In genomic region chr3:170044795-170045244, GRCh38 we compare ENCODE assay signal across 10 cellular contexts. TPM values are rescaled to one million over a fixed set of nuclear protein-coding genes. Genes with fewer than 3 reads are reported as not detected.
A peak's percentile ranks its signal among the peaks of the same experiment; 100 is the strongest.
DNase-seq lines count a peak whose midpoint lies in the region; ATAC-seq, FAIRE-seq and TF ChIP-seq lines count a peak whose summit lies in the region.
"Had no signal": no experiment of that assay in that cellular context is flagged by ENCODE, and none has a peak within 500 bp of the region (broad histone marks: within the 10 kb centered on the region; RNA-seq: fewer than 3 reads in every experiment).

No MANE protein-coding gene starts in this region.

- in situ Hi-C loops in GM13976 (cut with MboI; ENCODE audit: low sequenced_read_pairs, unreplicated experiment), result loop anchor here (25.0 kb wide), 1 partner anchor 767 kb away; no protein-coding TSS in a partner anchor

- peak overlapping the region in 1 of 2 donors; percentile 52 for H3K9ac ChIP-seq in kidney (ENCODE audit: low read length in 2 of 2)

- TF ChIP-seq CTCF in GM13976 (IDR thresholded peaks at IDR 0.05; ENCODE audit: borderline replicate concordance, control extremely low read depth, extremely low read depth, insufficient read depth, missing control alignments), result no peak
- no peak for TF ChIP-seq CTCF in HL-60 (IDR thresholded peaks at IDR 0.05; ENCODE audit: insufficient read depth, low read length)
- TF ChIP-seq CTCF in kidney (IDR thresholded peaks at IDR 0.05; ENCODE audit: borderline replicate concordance, extremely low read depth, insufficient read depth), result no peak
- TF ChIP-seq CTCF in esophagus muscularis mucosa (IDR thresholded peaks at IDR 0.05), result no peak
- no peak for TF ChIP-seq CTCF in WTC11 (IDR thresholded peaks at IDR 0.05)

- POLR2A ChIA-PET in WTC11 (lab: Charles Lee), result interaction anchor here (0.6 kb wide), 1 partner anchor 34 kb away, joined by 6 read pairs; no protein-coding TSS in a partner anchor

- peak; percentile 51 for DNase-seq in GM13976 (ENCODE audit: low spot score)
- peak in 1 of 2 experiments; percentile 85 for DNase-seq in HL-60 (ENCODE audit: low read depth in 1 of 2, low spot score in 1 of 2)
- no peak for DNase-seq in kidney
- DNase-seq in esophagus muscularis mucosa (ENCODE audit: extremely low spot score), result no peak
- DNase-seq in WTC11 (ENCODE audit: low spot score), result no peak
- no peak for DNase-seq in HuH-7 (ENCODE audit: low spot score)
- DNase-seq in foreskin melanocyte, result no peak
- DNase-seq: right cardiac atrium had no signal

- peaks cover 41% of the 10 kb centered on the region for H3K4me1 Mint-ChIP-seq in WTC11

- H3K36me3 Mint-ChIP-seq in WTC11, result peaks cover 12% of the 10 kb centered on the region

- CTCF ChIA-PET in WTC11 (lab: Charles Lee), result no interaction called here

- no peak overlapping the region for H3K4me3 Mint-ChIP-seq in WTC11

- intact Hi-C loops in kidney (cut with DNase I), result no loop called here
- intact Hi-C loops in esophagus muscularis mucosa (cut with DNase I), result no loop called here

- no peaks in the 10 kb centered on the region for H3K9me3 ChIP-seq in kidney (ENCODE audit: control insufficient read depth in 1 of 2, low read length in 2 of 2)
- H3K9me3 ChIP-seq in esophagus muscularis mucosa, result no peaks in the 10 kb centered on the region

- TF ChIP-seq EP300 in esophagus muscularis mucosa (IDR thresholded peaks at IDR 0.05), result no peak

- TF ChIP-seq POLR2A in esophagus muscularis mucosa (IDR thresholded peaks at IDR 0.05; ENCODE audit: low read depth), result no peak

- whole genome bisulfite sequencing in esophagus muscularis mucosa, result 84% methylated on average over 8 of the region's 8 CpGs

- H3K27me3 Mint-ChIP-seq in WTC11 (ENCODE audit: low read depth), result no peaks in the 10 kb centered on the region

- FAIRE-seq in kidney (lab: Jason Lieb, UNC), result no peak
- FAIRE-seq: bronchial epithelial cell had no signal

- H3K9me3 Mint-ChIP-seq in WTC11, result no peaks in the 10 kb centered on the region

- ATAC-seq in GM21447 (IDR thresholded peaks at IDR 0.05; ENCODE audit: unreplicated experiment) (peak; percentile 86), WTC11 (no peak)

- H3K36me3 ChIP-seq in kidney (ENCODE audit: control insufficient read depth in 1 of 2, insufficient read depth in 2 of 2, low read length in 2 of 2), result no peaks in the 10 kb centered on the region
- no peaks in the 10 kb centered on the region for H3K36me3 ChIP-seq in esophagus muscularis mucosa

- no peaks in the 10 kb centered on the region for H3K27me3 ChIP-seq in HL-60 (ENCODE audit: insufficient read depth, poor library complexity, severe bottlenecking)
- H3K27me3 ChIP-seq in esophagus muscularis mucosa, result peaks cover 0 to 31% (median 0%) of the 10 kb centered on the region in 4 donors

- peak overlapping the region; percentile 17; the same call in 1 of the 2 replicates for H3K4me3 ChIP-seq in HL-60 (replicated peaks; ENCODE audit: insufficient read depth, low read length)
- no peak overlapping the region for H3K4me3 ChIP-seq in kidney (ENCODE audit: low read length in 2 of 2)
- no peak overlapping the region for H3K4me3 ChIP-seq in esophagus muscularis mucosa

- H3K27ac Mint-ChIP-seq in WTC11, result no peak overlapping the region

- H3K4me1 ChIP-seq in kidney (ENCODE audit: control insufficient read depth in 1 of 2, insufficient read depth in 1 of 2, low read depth in 1 of 2, low read length in 2 of 2) (peaks cover 22 to 32% of the 10 kb centered on the region in 2 donors), esophagus muscularis mucosa (peaks cover 0 to 5% (median under 1%) of the 10 kb centered on the region in 4 donors)

- H3K27ac ChIP-seq in HL-60 (replicated peaks) (peak overlapping the region; percentile 83), kidney (ENCODE audit: low read depth in 2 of 2, low read length in 2 of 2) (peak overlapping the region; percentile 39 to 82), esophagus muscularis mucosa (replicated peaks in 1 of 4) (no peak overlapping the region)

TF ChIP-seq in WTC11, 78 proteins besides CTCF, POLR2A, EP300 and RAD21 (continues in another document):
- TF ChIP-seq E2F1 (CRISPR knock-in tag; IDR thresholded peaks at IDR 0.05), result no peak
- no peak for TF ChIP-seq SMAD3 (CRISPR knock-in tag; IDR thresholded peaks at IDR 0.05; ENCODE audit: borderline replicate concordance)
- TF ChIP-seq MXD4 (CRISPR knock-in tag; IDR thresholded peaks at IDR 0.05; ENCODE audit: borderline replicate concordance), result no peak
- no peak for TF ChIP-seq USF2 (CRISPR knock-in tag; IDR thresholded peaks at IDR 0.05)
- TF ChIP-seq SOX15 (CRISPR knock-in tag; IDR thresholded peaks at IDR 0.05), result no peak
- no peak for TF ChIP-seq MYBL2 (CRISPR knock-in tag; IDR thresholded peaks at IDR 0.05)
- TF ChIP-seq ZNF317 (CRISPR knock-in tag; IDR thresholded peaks at IDR 0.05; ENCODE audit: borderline replicate concordance, low read depth), result no peak
- TF ChIP-seq TEAD1 (CRISPR knock-in tag; IDR thresholded peaks at IDR 0.05), result no peak
- TF ChIP-seq ATF3 (CRISPR knock-in tag; conservative IDR thresholded peaks at IDR 0.05), result no peak
- no peak for TF ChIP-seq ZNF425 (CRISPR knock-in tag; conservative IDR thresholded peaks at IDR 0.05)
- no peak for TF ChIP-seq ZNF671 (CRISPR knock-in tag; IDR thresholded peaks at IDR 0.05)
- no peak for TF ChIP-seq ZNF512 (CRISPR knock-in tag; IDR thresholded peaks at IDR 0.05; ENCODE audit: borderline replicate concordance)
- no peak for TF ChIP-seq TEAD4 (CRISPR knock-in tag; IDR thresholded peaks at IDR 0.05)
- TF ChIP-seq GRHL2 (CRISPR knock-in tag; IDR thresholded peaks at IDR 0.05; ENCODE audit: insufficient replicate concordance, severe bottlenecking), result no peak
- TF ChIP-seq CREM (CRISPR knock-in tag; IDR thresholded peaks at IDR 0.05), result no peak
- no peak for TF ChIP-seq ZNF416 (CRISPR knock-in tag; IDR thresholded peaks at IDR 0.05)
- TF ChIP-seq JUN (CRISPR knock-in tag; IDR thresholded peaks at IDR 0.05), result no peak

RNA-seq across cellular contexts. Expression of gene GPR160, which starts 7.0 kb away (rescaled TPM):
- total RNA-seq in kidney (24.9 TPM), esophagus muscularis mucosa (1 to 10 TPM; 1.2 to 2.9 (median 2.2) TPM), WTC11 (2021) (28.9 to 33.3 TPM (median 32.2 TPM) in 3 replicates)
- 23.7 TPM for polyA plus RNA-seq in kidney (ENCODE audit: insufficient read depth, low read depth, low replicate concordance)

Comparison
In these comparisons a context has a peak if more than half of its experiments do, and no peak if none do; other contexts are left out.
1. H3K27ac ChIP-seq: peak in HL-60 (single experiment) and kidney (2 of 2); none in esophagus muscularis mucosa (0 of 4).